In genomic region chr4:39631700-39632079, GRCh38 we compare ENCODE assay signal across 12 cellular contexts. TPM values are rescaled to one million over a fixed set of nuclear protein-coding genes. Genes with fewer than 3 reads are reported as not detected.
DNase-seq lines count a peak whose midpoint lies in the region; ATAC-seq and TF ChIP-seq lines count a peak whose summit lies in the region.
"Had no signal": no experiment of that assay in that cellular context is flagged by ENCODE, and none has a peak within 500 bp of the region (broad histone marks: within the 10 kb centered on the region; RNA-seq: fewer than 3 reads in every experiment).

No MANE protein-coding gene starts in this region.

- H3K27me3 ChIP-seq in GM06990 (replicated peaks; ENCODE audit: control insufficient read depth, insufficient read depth, low read length) = no peaks in the 10 kb centered on the region
- H3K27me3 ChIP-seq: ascending aorta had no signal

- ATAC-seq in GM19328 (IDR thresholded peaks at IDR 0.05; ENCODE audit: unreplicated experiment) (peak; percentile 65), HG02642 (IDR thresholded peaks at IDR 0.05; ENCODE audit: poor library complexity, unreplicated experiment) (peak; percentile 56), HG03378 (IDR thresholded peaks at IDR 0.05; ENCODE audit: unreplicated experiment) (peak; percentile 64)
- ATAC-seq in activated T-cell treated with anti-CD3 and anti-CD28 coated beads, Interleukin-2, amount 50 U/mL, for 4 hours = no peak
- ATAC-seq: PC-3 had no signal

- peaks cover 18% of the 10 kb centered on the region for H3K4me1 Mint-ChIP-seq in activated T-cell treated with anti-CD3 and anti-CD28 coated beads, Interleukin-2, amount 50 U/mL, for 4 hours (ENCODE audit: low read depth)

- no peaks in the 10 kb centered on the region for H3K9me3 Mint-ChIP-seq in activated T-cell treated with anti-CD3 and anti-CD28 coated beads, Interleukin-2, amount 50 U/mL, for 4 hours
- H3K9me3 Mint-ChIP-seq: T-helper 2 cell treated with Interferon-gamma antibody and Interleukin-4, amounts not matched to agents 5 μg/mL and 100 μg/mL, for 36 hours had no signal

- no peak overlapping the region for H3K4me3 Mint-ChIP-seq in activated T-cell treated with anti-CD3 and anti-CD28 coated beads, Interleukin-2, amount 50 U/mL, for 4 hours
- H3K4me3 Mint-ChIP-seq: T-helper 2 cell treated with Interferon-gamma antibody and Interleukin-4, amounts not matched to agents 5 μg/mL and 100 μg/mL, for 36 hours had no signal

- DNase-seq in GM06990 (ENCODE audit: extremely low read depth, insufficient read length) = peak; percentile 67
- no peak for DNase-seq in activated T-cell treated with anti-CD3 and anti-CD28 coated beads, Interleukin-2, amount 50 U/mL, for 48 hours
- no peak for DNase-seq in GF-D8 (lab: John Stamatoyannopoulos, UW)
- no peak for DNase-seq in kidney tubule cell (ENCODE audit: low spot score)
- DNase-seq in activated T-cell treated with anti-CD3 and anti-CD28 coated beads, Interleukin-2, amount 50 U/mL, for 4 hours = no peak
- DNase-seq: NCI-H2107, PC-3 had no signal

- no peaks in the 10 kb centered on the region for H3K27me3 Mint-ChIP-seq in activated T-cell treated with anti-CD3 and anti-CD28 coated beads, Interleukin-2, amount 50 U/mL, for 4 hours (ENCODE audit: low read depth)

- no peaks in the 10 kb centered on the region for H3K36me3 ChIP-seq in GM06990 (ENCODE audit: control insufficient read depth, insufficient read depth, low read length)

- peaks cover 4% of the 10 kb centered on the region for H3K36me3 Mint-ChIP-seq in activated T-cell treated with anti-CD3 and anti-CD28 coated beads, Interleukin-2, amount 50 U/mL, for 4 hours (ENCODE audit: insufficient read depth)

- no peak for TF ChIP-seq CTCF in GM06990 (IDR thresholded peaks at IDR 0.05; ENCODE audit: insufficient read depth, low read length, poor library complexity, severe bottlenecking)

- H3K4me3 ChIP-seq in GM06990 (replicated peaks; ENCODE audit: low read depth, low read length) = no peak overlapping the region; the same call in 1 of the 2 replicates
- H3K4me3 ChIP-seq: ascending aorta had no signal

RNA-seq across cellular contexts. Expression of gene SMIM14, which starts 7.0 kb away (rescaled TPM):
- 1 to 10 TPM in 1 of 3 donors, under 1 TPM in 2; 0.51 to 1.6 (median 0.98) TPM for total RNA-seq in activated T-cell treated with anti-CD3 and anti-CD28 coated beads, Interleukin-2, amount 50 U/mL, for 4 hours

Comparison
In these comparisons a context has a peak if more than half of its experiments do, and no peak if none do; other contexts are left out.
1. ATAC-seq: peak in GM19328 (single experiment), HG02642 (single experiment) and HG03378 (single experiment); none in activated T-cell treated with anti-CD3 and anti-CD28 coated beads, Interleukin-2, amount 50 U/mL, for 4 hours (0 of 2).